ENCODE assay signal across 1 cellular context in genomic region chr4:2794707-2795557, GRCh38.
TF ChIP-seq lines count a peak whose summit lies in the region.

No MANE protein-coding gene starts in this region.

TF ChIP-seq in K562, 482 proteins besides CTCF, POLR2A, EP300 and RAD21 (continued from another document):
- TF ChIP-seq AFF1 (IDR thresholded peaks at IDR 0.05; ENCODE audit: low read depth in 1 of 2, partially characterized antibody in 2 of 2) (no peak), MAFF (IDR thresholded peaks at IDR 0.05; ENCODE audit: low read length) (0 out of 2 replicates have a peak, but pooled peaks have one; percentile 26), HMGN3 (IDR thresholded peaks at IDR 0.05; ENCODE audit: borderline replicate concordance, extremely low read depth, insufficient read length, low read depth, low read length) (no peak), FOXA3 (CRISPR knock-in tag; conservative IDR thresholded peaks at IDR 0.05 in 1 of 2, IDR thresholded peaks at IDR 0.05 in 1 of 2) (no peak), ZBTB1 (CRISPR knock-in tag; IDR thresholded peaks at IDR 0.05; ENCODE audit: borderline replicate concordance, low read depth) (no peak), HSF4 (CRISPR knock-in tag; IDR thresholded peaks at IDR 0.05; ENCODE audit: borderline replicate concordance) (no peak), ZNF592 (IDR thresholded peaks at IDR 0.05) (peak; percentile 46), PKNOX1 (IDR thresholded peaks at IDR 0.05) (no peak)
